Comparison of ENCODE assay signal across 7 cellular contexts in the genomic region with DNA sequence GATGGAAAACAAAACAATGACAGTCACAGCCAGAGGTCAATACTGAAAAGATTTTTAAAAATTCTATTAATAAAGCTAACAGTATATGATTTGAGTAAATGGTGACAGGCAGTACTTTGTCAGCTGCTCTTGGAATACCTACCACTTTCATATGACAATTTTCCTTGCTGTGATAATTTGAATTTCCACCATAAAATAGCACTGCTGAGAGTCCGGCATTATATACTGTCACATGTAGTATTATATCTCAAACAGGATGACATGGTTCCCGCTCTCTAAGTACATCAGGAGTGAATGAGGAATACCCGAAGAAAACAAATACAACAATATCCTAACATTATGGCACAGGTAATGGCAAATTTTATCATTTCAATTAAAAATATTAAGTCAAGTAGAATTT.
"Had no signal": no experiment of that assay in that cellular context is flagged by ENCODE, and none has a peak within 500 bp of the region (broad histone marks: within the 10 kb centered on the region; RNA-seq: fewer than 3 reads in every experiment).

No MANE protein-coding gene starts in this region.

- H3K9me3 Mint-ChIP-seq: H9, IgD-negative memory B cell had no signal

- H3K27ac Mint-ChIP-seq: H9, IgD-negative memory B cell had no signal

- H3K36me3 Mint-ChIP-seq: IgD-negative memory B cell had no signal

- H3K4me1 Mint-ChIP-seq: IgD-negative memory B cell had no signal

- DNase-seq: GOT3, H9, HCEC 1CT, KBM-7 had no signal

- H3K27ac ChIP-seq: HL-60 had no signal

- H3K4me3 Mint-ChIP-seq: H9, IgD-negative memory B cell had no signal

- H3K27me3 Mint-ChIP-seq: IgD-negative memory B cell had no signal

- ATAC-seq: HepG2 had no signal
